Comparison of ENCODE assay signal across 32 cellular contexts in the genomic region with DNA sequence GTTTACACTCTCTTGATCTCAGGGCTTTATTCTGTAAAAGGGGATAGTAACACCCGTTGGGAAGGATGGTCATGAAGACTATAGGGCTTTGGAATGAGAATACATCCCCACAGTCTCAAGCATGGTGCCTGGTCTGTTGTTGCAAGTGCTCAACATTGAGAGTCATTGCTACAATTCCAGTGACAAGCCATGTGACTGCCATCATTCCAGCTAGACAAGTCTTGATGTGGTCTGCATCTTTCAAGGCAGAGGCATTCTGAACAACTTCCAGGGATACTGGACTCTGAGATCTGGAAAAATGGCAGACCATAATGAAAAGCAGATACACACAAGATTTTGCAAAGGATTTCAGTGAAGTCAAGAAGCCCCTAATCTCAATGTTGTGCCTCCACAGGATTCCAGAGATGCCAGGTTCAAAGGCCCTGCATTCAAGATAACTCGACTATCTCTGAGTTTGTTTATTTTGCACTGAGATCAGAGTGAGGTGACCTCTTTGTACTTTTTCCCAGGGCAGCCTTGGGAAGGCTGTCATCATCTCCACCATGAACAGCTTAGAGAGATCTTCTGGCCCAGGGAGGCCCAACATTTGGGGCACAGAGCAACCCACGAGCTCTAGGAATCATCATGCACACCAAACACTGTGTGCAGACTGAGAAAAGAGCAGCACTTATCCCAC. TPM values are rescaled to one million over a fixed set of nuclear protein-coding genes. Genes with fewer than 3 reads are reported as not detected.
"Had no signal": no experiment of that assay in that cellular context is flagged by ENCODE, and none has a peak within 500 bp of the region (broad histone marks: within the 10 kb centered on the region; RNA-seq: fewer than 3 reads in every experiment).

No MANE protein-coding gene starts in this region.

- FAIRE-seq: kidney had no signal

- H3K9me3 Mint-ChIP-seq: central memory CD8-positive, alpha-beta T cell; natural killer cell; stimulated activated naive CD8-positive, alpha-beta T cell treated with anti-CD3 and anti-CD28 coated beads, Interleukin-15, amount 100 ng/mL, for 72 hours had no signal

- H3K36me3 Mint-ChIP-seq: natural killer cell had no signal

- H3K4me1 Mint-ChIP-seq: central memory CD8-positive, alpha-beta T cell; natural killer cell; stimulated activated naive CD8-positive, alpha-beta T cell treated with anti-CD3 and anti-CD28 coated beads, Interleukin-15, amount 100 ng/mL, for 72 hours had no signal

- H3K27ac ChIP-seq: coronary artery, gastrocnemius medialis, prostate gland, right atrium auricular region, tibial artery, upper lobe of right lung, uterus had no signal

- H3K36me3 ChIP-seq: gastrocnemius medialis, prostate gland, right atrium auricular region, tibial artery, upper lobe of right lung, uterus had no signal

- H3K9me3 ChIP-seq: gastrocnemius medialis, prostate gland, right atrium auricular region, tibial artery, upper lobe of right lung, uterus had no signal

- H3K27me3 Mint-ChIP-seq: central memory CD8-positive, alpha-beta T cell; stimulated activated naive CD8-positive, alpha-beta T cell treated with anti-CD3 and anti-CD28 coated beads, Interleukin-15, amount 100 ng/mL, for 72 hours had no signal

- H3K4me3 Mint-ChIP-seq: central memory CD8-positive, alpha-beta T cell; natural killer cell; stimulated activated naive CD8-positive, alpha-beta T cell treated with anti-CD3 and anti-CD28 coated beads, Interleukin-15, amount 100 ng/mL, for 72 hours had no signal

- DNase-seq: dermis blood vessel endothelial cell; effector memory CD4-positive, alpha-beta T cell; foreskin fibroblast; gastrocnemius medialis; head of caudate nucleus; kidney; mesenchymal stem cell; natural killer cell; stimulated activated CD4-positive, alpha-beta T cell treated with anti-CD3 and anti-CD28 coated beads, Interleukin-12 subunit alpha, Interleukin-12 subunit beta, amount 100 ng/mL, for 4 hours; stimulated activated CD4-positive, alpha-beta T cell treated with anti-CD3 and anti-CD28 coated beads, Interleukin-1b, Interleukin-23, amount 100 ng/mL, for 48 hours; stimulated activated CD4-positive, alpha-beta T cell treated with anti-CD3 and anti-CD28 coated beads, Interleukin-4, amount 100 ng/mL, for 1 hour; stimulated activated CD8-positive, alpha-beta memory T cell treated with anti-CD3 and anti-CD28 coated beads, Interleukin-4, amount 100 ng/mL, for 48 hours; stimulated activated naive CD4-positive, alpha-beta T cell; stimulated activated naive CD8-positive, alpha-beta T cell treated with anti-CD3 and anti-CD28 coated beads, Interleukin-15, amount 100 ng/mL, for 72 hours; tibial artery; upper lobe of right lung; uterus had no signal

- H3K4me3 ChIP-seq: coronary artery, gastrocnemius medialis, prostate gland, right atrium auricular region, smooth muscle cell, tibial artery, upper lobe of right lung, uterus had no signal

- ATAC-seq: gastrocnemius medialis; left lobe of liver; natural killer cell; sciatic nerve; stimulated activated naive CD8-positive, alpha-beta T cell treated with anti-CD3 and anti-CD28 coated beads, Interleukin-15, amount 100 ng/mL, for 72 hours; upper lobe of right lung had no signal

- H3K27ac Mint-ChIP-seq: natural killer cell; stimulated activated naive CD8-positive, alpha-beta T cell treated with anti-CD3 and anti-CD28 coated beads, Interleukin-15, amount 100 ng/mL, for 72 hours had no signal

- H3K4me1 ChIP-seq: gastrocnemius medialis, prostate gland, upper lobe of right lung, uterus had no signal

- H3K27me3 ChIP-seq: gastrocnemius medialis, right atrium auricular region, tibial artery, upper lobe of right lung, uterus had no signal

RNA-seq across cellular contexts. Expression of a gene that starts 33.3 kb away (rescaled TPM):
- total RNA-seq: chondrocyte, dermis blood vessel endothelial cell, gastrocnemius medialis, glomerular endothelial cell, kidney, left lobe of liver, lower leg skin, lung microvascular endothelial cell, natural killer cell, osteocyte, right atrium auricular region, sciatic nerve, smooth muscle cell, temporal lobe, upper lobe of right lung, uterus had no signal
- polyA plus RNA-seq: esophagus, neural cell, smooth muscle cell had no signal
